8 cellular contexts compared by ENCODE assay signal in genomic region chr5:151086905-151087360, GRCh38. TPM values are rescaled to one million over a fixed set of nuclear protein-coding genes. Genes with fewer than 3 reads are reported as not detected.
DNase-seq lines count a peak whose midpoint lies in the region; ATAC-seq and TF ChIP-seq lines count a peak whose summit lies in the region.

No MANE protein-coding gene starts in this region.

- H3K9me3 Mint-ChIP-seq in activated CD4-positive, alpha-beta memory T cell treated with anti-CD3 and anti-CD28 coated beads, Interleukin-2, amount 10 ng/mL, durations not matched to agents 7 days and 5 days, result no peaks in the 10 kb centered on the region

- intact Hi-C loops in stomach (cut with DNase I; ENCODE audit: low total_unique reads), result no loop called here
- intact Hi-C loops in testis (cut with DNase I; ENCODE audit: low total_unique reads), result no loop called here

- TF ChIP-seq EP300 in stomach (IDR thresholded peaks at IDR 0.05), result no peak

- peaks cover 13% of the 10 kb centered on the region for H3K36me3 Mint-ChIP-seq in activated CD4-positive, alpha-beta memory T cell treated with anti-CD3 and anti-CD28 coated beads, Interleukin-2, amount 10 ng/mL, durations not matched to agents 7 days and 5 days (ENCODE audit: low read depth)

- H3K27me3 ChIP-seq in stomach (no peaks in the 10 kb centered on the region), testis (no peaks in the 10 kb centered on the region)

- H3K36me3 ChIP-seq in stomach (no peaks in the 10 kb centered on the region), testis (ENCODE audit: low read depth, missing control alignments) (no peaks in the 10 kb centered on the region)

- H3K4me3 Mint-ChIP-seq in activated CD4-positive, alpha-beta memory T cell treated with anti-CD3 and anti-CD28 coated beads, Interleukin-2, amount 10 ng/mL, durations not matched to agents 7 days and 5 days, result peak overlapping the region; percentile 75

- TF ChIP-seq CTCF in stomach (IDR thresholded peaks at IDR 0.05) (no peak), testis (IDR thresholded peaks at IDR 0.05) (no peak)

- H3K4me3 ChIP-seq in stomach, result peak overlapping the region in 2 of 4 donors; percentile 16 to 37
- no peak overlapping the region for H3K4me3 ChIP-seq in testis

- TF ChIP-seq POLR2A in stomach (IDR thresholded peaks at IDR 0.05) (no peak), testis (IDR thresholded peaks at IDR 0.05) (no peak)

- CTCF ChIA-PET in activated CD4-positive, alpha-beta memory T cell treated with anti-CD3 and anti-CD28 coated beads, Interleukin-2, amount 10 ng/mL, durations not matched to agents 7 days and 5 days (lab: Charles Lee), result interaction anchor here (0.9 to 5.2 kb wide), 6 partner anchors 21 to 70 kb away, joined by 3 to 25 read pairs (median 4); no protein-coding TSS in a partner anchor

- peak overlapping the region; percentile 58 for H3K27ac Mint-ChIP-seq in activated CD4-positive, alpha-beta memory T cell treated with anti-CD3 and anti-CD28 coated beads, Interleukin-2, amount 10 ng/mL, durations not matched to agents 7 days and 5 days

- H3K9me3 ChIP-seq in stomach (no peaks in the 10 kb centered on the region), testis (no peaks in the 10 kb centered on the region)

- DNase-seq in NCI-H82 (lab: John Stamatoyannopoulos, UW) (peak; percentile 13), NCI-H82 treated with DMSO at 0.1 percent for 48 hours (lab: John Stamatoyannopoulos, UW; ENCODE audit: unreplicated experiment) (no peak), kidney tubule cell (ENCODE audit: low spot score) (peak; percentile 85), stomach (peak; percentile 62), testis (no peak), cerebellar nuclear complex (lab: John Stamatoyannopoulos, UW) (no peak)
- DNase-seq in activated CD4-positive, alpha-beta memory T cell treated with anti-CD3 and anti-CD28 coated beads, Interleukin-2, amount 10 ng/mL, durations not matched to agents 7 days and 5 days, result peak; percentile 74

- POLR2A ChIA-PET in activated CD4-positive, alpha-beta memory T cell treated with anti-CD3 and anti-CD28 coated beads, Interleukin-2, amount 10 ng/mL, durations not matched to agents 7 days and 5 days (lab: Charles Lee), result interaction anchor here (0.9 to 15.7 kb wide), 11 partner anchors 9 to 303 kb away, joined by 3 to 244 read pairs (median 4); no protein-coding TSS in a partner anchor

- H3K27ac ChIP-seq in stomach (peak overlapping the region; percentile 9 to 99 (median 80)), testis (no peak overlapping the region)

- H3K4me1 Mint-ChIP-seq in activated CD4-positive, alpha-beta memory T cell treated with anti-CD3 and anti-CD28 coated beads, Interleukin-2, amount 10 ng/mL, durations not matched to agents 7 days and 5 days, result peaks cover 60% of the 10 kb centered on the region

- 14 to 40% (median 28%) methylated on average over 5 to 10 of the region's 10 CpGs for WGBS in stomach, 5 donors
- 60 to 72% methylated on average over 1 to 10 of the region's 10 CpGs for WGBS in testis, 2 donors

- H3K4me1 ChIP-seq in stomach (peaks cover 37 to 53% (median 43%) of the 10 kb centered on the region in 4 donors), testis (peaks cover 16% of the 10 kb centered on the region)

- peaks cover 5% of the 10 kb centered on the region for H3K27me3 Mint-ChIP-seq in activated CD4-positive, alpha-beta memory T cell treated with anti-CD3 and anti-CD28 coated beads, Interleukin-2, amount 10 ng/mL, durations not matched to agents 7 days and 5 days

- ATAC-seq in HG03378 (IDR thresholded peaks at IDR 0.05; ENCODE audit: unreplicated experiment), result peak; percentile 54

RNA-seq across cellular contexts. Expression of gene TNIP1, which starts 6.1 kb away (rescaled TPM):
- total RNA-seq in activated CD4-positive, alpha-beta memory T cell treated with anti-CD3 and anti-CD28 coated beads, Interleukin-2, amount 10 ng/mL, durations not matched to agents 7 days and 5 days, result 100 to 1,000 TPM; 188 to 201 TPM
- total RNA-seq in stomach, result 100 to 1,000 TPM in 3 of 5 donors, 10 to 100 TPM in 2; 67.4 to 136 (median 118) TPM
- polyA plus RNA-seq in stomach, result 100 to 1,000 TPM in 1 of 3 donors, 10 to 100 TPM in 2; 45.1 to 122 (median 90.8) TPM
- total RNA-seq in testis, result 10 to 100 TPM; 48.4 to 58.3 TPM
- 43.5 TPM for polyA plus RNA-seq in testis (ENCODE audit: insufficient read depth, low read depth, low replicate concordance)

Comparison
In these comparisons a context has a peak if more than half of its experiments do, and no peak if none do; other contexts are left out.
1. DNase-seq: peak in NCI-H82 (single experiment), activated CD4-positive, alpha-beta memory T cell treated with anti-CD3 and anti-CD28 coated beads, Interleukin-2, amount 10 ng/mL, durations not matched to agents 7 days and 5 days (single experiment), kidney tubule cell (single experiment) and stomach (single experiment); none in NCI-H82 treated with DMSO at 0.1 percent for 48 hours (single experiment), testis (single experiment) and cerebellar nuclear complex (0 of 2).
2. H3K27ac ChIP-seq: peak in stomach (5 of 5); none in testis (0 of 2).